6 cellular contexts compared by ENCODE assay signal in genomic region chr11:67630943-67631331, GRCh38. TPM values are rescaled to one million over a fixed set of nuclear protein-coding genes. Genes with fewer than 3 reads are reported as not detected.
DNase-seq lines count a peak whose midpoint lies in the region; ATAC-seq and TF ChIP-seq lines count a peak whose summit lies in the region.

No MANE protein-coding gene starts in this region.

- peak overlapping the region; percentile 91 for H2AFZ ChIP-seq in GM23248

- peaks cover 5% of the 10 kb centered on the region for H3K27me3 Mint-ChIP-seq in nephron (ENCODE audit: low read depth)

- H3K4me2 ChIP-seq in GM23248 (ENCODE audit: unreplicated experiment): peak overlapping the region; percentile 88

- TF ChIP-seq CTCF in body of pancreas (IDR thresholded peaks at IDR 0.05): no peak
- TF ChIP-seq CTCF in nephron (IDR thresholded peaks at IDR 0.05; ENCODE audit: unreplicated experiment in 3 of 3): peak in 1 of 3 experiments; percentile 29

- H3K4me1 ChIP-seq in GM23248 (ENCODE audit: insufficient read depth) (no peaks in the 10 kb centered on the region), body of pancreas (peaks cover 42% of the 10 kb centered on the region)

- H3K36me3 ChIP-seq in GM23248 (ENCODE audit: low read depth) (no peaks in the 10 kb centered on the region), body of pancreas (replicated peaks in 1 of 2; ENCODE audit: insufficient read depth in 1 of 2, low read depth in 2 of 2) (no peaks in the 10 kb centered on the region)

- intact Hi-C loops in body of pancreas (cut with DNase I): no loop called here

- H3K9me3 ChIP-seq in GM23248 (ENCODE audit: low read depth) (no peaks in the 10 kb centered on the region), body of pancreas (no peaks in the 10 kb centered on the region)

- H3K9ac ChIP-seq in GM23248: peak overlapping the region; percentile 77

- H3K9me3 Mint-ChIP-seq in nephron: no peaks in the 10 kb centered on the region

- peaks cover 15% of the 10 kb centered on the region for H3K36me3 Mint-ChIP-seq in nephron (ENCODE audit: low read depth)

- no peaks in the 10 kb centered on the region for H4K20me1 ChIP-seq in GM23248 (ENCODE audit: insufficient read depth)

- H3K27ac ChIP-seq in GM23248 (peak overlapping the region; percentile 33; the same call in 1 of the 2 replicates), body of pancreas (peak overlapping the region; percentile 91 to 97 (median 94))

- H3K4me1 Mint-ChIP-seq in nephron: peaks cover 4% of the 10 kb centered on the region

- DNase-seq in GM23248 (no peak), body of pancreas (no peak)

- in situ Hi-C loops in GM23248 (cut with MboI): no loop called here

- no peaks in the 10 kb centered on the region for H3K79me2 ChIP-seq in GM23248 (ENCODE audit: insufficient read depth)

- H3K27me3 ChIP-seq in GM23248 (replicated peaks; ENCODE audit: insufficient read depth) (no peaks in the 10 kb centered on the region), body of pancreas (no peaks in the 10 kb centered on the region)

- ATAC-seq in body of pancreas (no peak), HG02759 (IDR thresholded peaks at IDR 0.05; ENCODE audit: unreplicated experiment) (no peak), HG02678 (IDR thresholded peaks at IDR 0.05; ENCODE audit: unreplicated experiment) (no peak), GM21526 (IDR thresholded peaks at IDR 0.05; ENCODE audit: low FRiP score, unreplicated experiment) (no peak)

- peak overlapping the region; percentile 17 to 82 (median 67) for H3K27ac Mint-ChIP-seq in nephron

- H3K4me3 ChIP-seq in GM23248 (peak overlapping the region; percentile 79), body of pancreas (peak overlapping the region in 1 of 2 donors; percentile 36)

- H3F3A ChIP-seq in GM23248 (ENCODE audit: insufficient read depth): no peaks in the 10 kb centered on the region

- 35 to 38% methylated on average over 16 of the region's 16 CpGs for WGBS in GM23248 (ENCODE audit: low coverage in 1 of 2, low lambda C conversion rate in 2 of 2, missing lambda C conversion rate in 2 of 2), 2 experiments
- WGBS in body of pancreas, 2 donors: 44 to 53% methylated on average over 11 to 16 of the region's 16 CpGs

- no peaks in the 10 kb centered on the region for H3K9me2 ChIP-seq in GM23248 (ENCODE audit: insufficient read depth)

- TF ChIP-seq POLR2A in body of pancreas (IDR thresholded peaks at IDR 0.05): no peak

- peak overlapping the region; percentile 85 to 94 (median 88) for H3K4me3 Mint-ChIP-seq in nephron

RNA-seq across cellular contexts. Expression of gene NUDT8, which starts 1.2 kb away (rescaled TPM):
- 2.0 and 4.8 TPM in 2 replicates for total RNA-seq in GM23248 (2014; rRNA removed; shearing (Covaris generic))
- polyA plus RNA-seq in GM23248 (2016; fragmentation: Nextera tagmentation; extraction: Ambion mirVana): 4.1 TPM in 2 replicates
- total RNA-seq in body of pancreas: 10 to 100 TPM; 11.5 to 21.8 TPM

RNA-seq across cellular contexts. Expression of gene TBX10, which starts 8.6 kb away (rescaled TPM):
- total RNA-seq in GM23248 (2014; rRNA removed; shearing (Covaris generic)): not detected in 2 replicates
- polyA plus RNA-seq in GM23248 (2016; fragmentation: Nextera tagmentation; extraction: Ambion mirVana): not detected in 2 replicates
- total RNA-seq in body of pancreas: not detected

RNA-seq across cellular contexts. Expression of gene ACY3, which starts 19.6 kb away (rescaled TPM):
- total RNA-seq in GM23248 (2014; rRNA removed; shearing (Covaris generic)): not detected in 2 replicates
- not detected in 2 replicates for polyA plus RNA-seq in GM23248 (2016; fragmentation: Nextera tagmentation; extraction: Ambion mirVana)
- 10 to 100 TPM in 1 of 2 donors, 1 to 10 TPM in 1; 7.0 to 16.2 TPM for total RNA-seq in body of pancreas

RNA-seq across cellular contexts. Expression of gene NDUFV1, which starts 24.2 kb away (rescaled TPM):
- total RNA-seq in GM23248 (2014; rRNA removed; shearing (Covaris generic)): 168 and 209 TPM in 2 replicates
- polyA plus RNA-seq in GM23248 (2016; fragmentation: Nextera tagmentation; extraction: Ambion mirVana): 136 TPM in 2 replicates
- total RNA-seq in body of pancreas: 100 to 1,000 TPM; 209 to 264 TPM

RNA-seq across cellular contexts. Expression of gene ALDH3B2, which starts 43.5 kb away (rescaled TPM):
- not detected in 2 replicates for total RNA-seq in GM23248 (2014; rRNA removed; shearing (Covaris generic))
- polyA plus RNA-seq in GM23248 (2016; fragmentation: Nextera tagmentation; extraction: Ambion mirVana): not detected in 2 replicates
- total RNA-seq in body of pancreas: not detected
